1 cellular context compared by ENCODE assay signal in the genomic region with DNA sequence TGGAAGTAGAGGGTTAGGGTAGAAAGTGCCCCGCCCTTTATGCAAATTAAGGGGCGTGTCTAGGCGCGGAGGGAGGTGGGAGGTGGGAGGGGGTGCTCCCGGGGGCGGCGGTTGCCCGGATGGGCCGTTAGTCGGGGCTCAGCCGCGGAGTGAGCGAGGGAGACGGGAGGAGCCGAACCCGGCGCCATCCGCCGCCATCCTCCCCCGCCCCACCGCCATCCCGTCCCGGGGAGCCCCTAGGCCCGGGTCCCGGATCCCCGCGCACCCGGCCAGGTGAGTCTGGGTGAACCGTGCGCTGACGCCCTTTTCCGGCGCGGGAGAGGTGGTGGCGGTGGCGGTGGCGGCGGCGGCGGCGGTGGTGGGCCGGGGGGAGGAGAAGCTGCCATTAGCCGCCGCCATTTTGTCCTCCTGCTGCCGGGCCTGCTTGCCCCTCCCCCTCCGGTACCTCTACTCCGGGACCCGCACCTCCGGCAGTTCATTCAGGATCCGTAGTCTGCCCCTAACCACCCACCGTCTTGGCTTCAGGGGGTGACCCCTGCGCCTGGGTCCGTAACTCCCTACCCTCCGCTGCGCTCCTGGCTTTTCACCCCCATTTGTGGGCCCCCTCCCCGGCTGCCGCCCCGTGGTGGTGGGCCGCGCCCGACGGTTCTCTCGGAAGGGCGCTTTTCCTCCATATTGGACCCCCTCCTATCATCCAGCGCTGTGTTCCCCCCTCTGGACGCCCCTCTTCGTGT.
TF ChIP-seq lines count a peak whose summit lies in the region.

PRRC2A (plus strand) TSS at position 130 of the 734 bp plus-strand sequence. CDS start 2,075 bp downstream, outside the sequence.

TF ChIP-seq in HEK293, 187 proteins besides CTCF, POLR2A, EP300 and RAD21 (continued from another document):
- TF ChIP-seq ZNF169 (tag by site-specific recombination; IDR thresholded peaks at IDR 0.05) (no peak), ZNF518A (tag by site-specific recombination; conservative IDR thresholded peaks at IDR 0.05; ENCODE audit: low read depth) (0 out of 2 replicates have a peak, but pooled peaks have one; percentile 20), ZSCAN4 (tag by site-specific recombination; IDR thresholded peaks at IDR 0.05) (peak; percentile 36; the same call in 1 of the 2 replicates), EGR2 (tag by site-specific recombination; IDR thresholded peaks at IDR 0.05; ENCODE audit: low read depth) (no peak), ZNF791 (tag by site-specific recombination; IDR thresholded peaks at IDR 0.05) (no peak), ZNF350 (tag by site-specific recombination; IDR thresholded peaks at IDR 0.05) (no peak), ZNF707 (tag by site-specific recombination; IDR thresholded peaks at IDR 0.05) (no peak), ZNF133 (tag by site-specific recombination; IDR thresholded peaks at IDR 0.05) (no peak), ZFP41 (tag by site-specific recombination; IDR thresholded peaks at IDR 0.05; ENCODE audit: borderline replicate concordance) (no peak), ZNF561 (tag by site-specific recombination; IDR thresholded peaks at IDR 0.05; ENCODE audit: borderline replicate concordance) (peak; percentile 75)
- TF ChIP-seq, protein P1, sequence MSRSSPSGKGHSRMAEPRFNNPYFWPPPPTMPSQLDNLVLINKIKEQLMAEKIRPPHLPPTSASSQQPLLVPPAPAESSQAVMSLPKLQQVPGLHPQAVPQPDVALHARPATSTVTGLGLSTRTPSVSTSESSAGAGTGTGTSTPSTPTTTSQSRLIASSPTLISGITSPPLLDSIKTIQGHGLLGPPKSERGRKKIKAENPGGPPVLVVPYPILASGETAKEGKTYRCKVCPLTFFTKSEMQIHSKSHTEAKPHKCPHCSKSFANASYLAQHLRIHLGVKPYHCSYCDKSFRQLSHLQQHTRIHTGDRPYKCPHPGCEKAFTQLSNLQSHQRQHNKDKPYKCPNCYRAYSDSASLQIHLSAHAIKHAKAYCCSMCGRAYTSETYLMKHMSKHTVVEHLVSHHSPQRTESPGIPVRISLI (tag by site-specific recombination; IDR thresholded peaks at IDR 0.05), result no peak; the same call in 1 of the 2 replicates
